17 cellular contexts compared by ENCODE assay signal in the genomic region with DNA sequence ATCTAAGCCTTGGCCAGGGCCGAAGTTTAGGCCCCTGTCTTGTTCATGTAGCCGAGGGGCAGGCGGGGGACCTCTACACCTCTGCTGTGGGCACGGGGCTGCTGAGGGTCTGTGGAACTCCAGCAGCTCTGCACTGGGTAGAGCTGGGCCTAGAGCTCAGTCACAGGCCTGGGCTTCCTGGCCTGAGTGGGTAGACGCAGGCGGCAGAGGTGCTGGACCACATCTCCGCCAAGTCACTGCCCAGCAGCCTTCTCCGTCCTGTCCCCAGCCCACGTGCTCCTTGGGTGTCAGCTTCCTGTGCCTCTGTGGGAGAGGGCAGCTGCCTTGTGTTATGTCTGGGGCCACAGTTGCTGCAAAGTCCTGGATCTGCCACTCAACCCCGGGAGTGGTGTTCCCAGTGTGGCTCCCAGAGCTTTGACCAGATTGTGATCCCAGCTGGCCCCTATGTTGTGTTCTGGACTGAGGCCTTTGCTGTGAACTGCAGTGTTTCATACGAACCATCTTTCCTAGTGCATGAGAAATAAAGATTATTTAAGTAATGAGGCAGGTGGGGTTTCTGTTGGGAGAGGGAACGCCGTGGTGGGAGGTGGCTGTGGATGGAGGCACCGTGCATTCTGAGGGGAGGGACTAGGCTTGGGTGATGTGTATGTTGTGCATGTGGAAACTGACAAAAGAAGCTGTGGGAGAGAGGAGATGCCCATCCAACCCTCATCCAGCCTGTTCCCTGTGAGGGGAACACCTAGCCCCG. TPM values are rescaled to one million over a fixed set of nuclear protein-coding genes. Genes with fewer than 3 reads are reported as not detected.
DNase-seq lines count a peak whose midpoint lies in the region; ATAC-seq lines count a peak whose summit lies in the region.
"Had no signal": no experiment of that assay in that cellular context is flagged by ENCODE, and none has a peak within 500 bp of the region (broad histone marks: within the 10 kb centered on the region; RNA-seq: fewer than 3 reads in every experiment).

No MANE protein-coding gene starts in this region.

- H3K4me1 ChIP-seq in NT2/D1 (ENCODE audit: insufficient read depth, insufficient read length) (peaks cover 16% of the 10 kb centered on the region), skeletal muscle tissue (ENCODE audit: control insufficient read depth in 3 of 3, insufficient read depth in 3 of 3, low read length in 3 of 3) (peaks cover 8 to 11% (median 11%) of the 10 kb centered on the region in 3 donors)

- DNase-seq in activated CD4-positive, alpha-beta T cell treated with anti-CD3 and anti-CD28 coated beads, Interleukin-2, amount 10 ng/mL, durations not matched to agents 7 days and 5 days, result peak; percentile 4
- no peak for DNase-seq in activated CD4-positive, alpha-beta T cell treated with anti-CD3 and anti-CD28 coated beads, Interleukin-2, amount 50 U/mL, for 1 hour
- no peak for DNase-seq in NT2/D1 (ENCODE audit: low read depth, low spot score)
- DNase-seq in effector memory CD8-positive, alpha-beta T cell, result no peak
- DNase-seq in epidermal melanocyte (ENCODE audit: insufficient read length, low spot score), result no peak
- no peak for DNase-seq in NCI-H226
- DNase-seq: activated naive CD4-positive, alpha-beta T cell; SW 1271; transverse colon had no signal

- peaks cover 32% of the 10 kb centered on the region for H3K36me3 Mint-ChIP-seq in activated CD4-positive, alpha-beta T cell treated with anti-CD3 and anti-CD28 coated beads, Interleukin-2, amount 10 ng/mL, durations not matched to agents 7 days and 5 days (ENCODE audit: low read depth)
- H3K36me3 Mint-ChIP-seq in effector memory CD8-positive, alpha-beta T cell (ENCODE audit: insufficient read depth), result peaks cover 49% of the 10 kb centered on the region

- H3K9ac ChIP-seq in NT2/D1 (ENCODE audit: insufficient read length, low read depth) (peak overlapping the region; percentile 37), skeletal muscle tissue (ENCODE audit: low read depth in 1 of 3, low read length in 3 of 3) (peak overlapping the region in 2 of 3 donors; percentile 11 to 47)
- H3K9ac ChIP-seq: parathyroid adenoma had no signal

- peaks cover 14% of the 10 kb centered on the region for H3K4me1 Mint-ChIP-seq in activated CD4-positive, alpha-beta T cell treated with anti-CD3 and anti-CD28 coated beads, Interleukin-2, amount 10 ng/mL, durations not matched to agents 7 days and 5 days
- peaks cover 6 to 12% of the 10 kb centered on the region in 2 donors for H3K4me1 Mint-ChIP-seq in effector memory CD8-positive, alpha-beta T cell (ENCODE audit: low read depth in 2 of 2)

- H3K4me3 ChIP-seq in NT2/D1 (ENCODE audit: insufficient read length, low read depth) (no peak overlapping the region), skeletal muscle tissue (ENCODE audit: low read length in 3 of 3) (no peak overlapping the region)
- H3K4me3 ChIP-seq: transverse colon had no signal

- no peak overlapping the region for H3K27ac Mint-ChIP-seq in activated CD4-positive, alpha-beta T cell treated with anti-CD3 and anti-CD28 coated beads, Interleukin-2, amount 10 ng/mL, durations not matched to agents 7 days and 5 days
- H3K27ac Mint-ChIP-seq in effector memory CD8-positive, alpha-beta T cell, result peak overlapping the region; percentile 44 to 90
- H3K27ac Mint-ChIP-seq: CD8-positive, alpha-beta T cell; endodermal cell had no signal

- H3K9me3 ChIP-seq in NT2/D1 (ENCODE audit: insufficient read depth, low read length), result no peaks in the 10 kb centered on the region
- no peaks in the 10 kb centered on the region for H3K9me3 ChIP-seq in skeletal muscle tissue (ENCODE audit: control insufficient read depth in 3 of 3, low read length in 3 of 3)
- H3K9me3 ChIP-seq: transverse colon had no signal

- H3K36me3 ChIP-seq in NT2/D1 (ENCODE audit: insufficient read depth, insufficient read length, low read length), result peaks cover 59% of the 10 kb centered on the region
- H3K36me3 ChIP-seq in skeletal muscle tissue (ENCODE audit: control insufficient read depth in 3 of 3, insufficient read depth in 3 of 3, low read length in 3 of 3), result peaks cover 16 to 31% (median 24%) of the 10 kb centered on the region in 3 donors
- H3K36me3 ChIP-seq: transverse colon had no signal

- H3K27me3 ChIP-seq in NT2/D1 (ENCODE audit: insufficient read depth, insufficient read length) (no peaks in the 10 kb centered on the region), skeletal muscle tissue (ENCODE audit: control insufficient read depth in 3 of 3, insufficient read depth in 3 of 3, low read length in 3 of 3) (no peaks in the 10 kb centered on the region)
- H3K27me3 ChIP-seq: transverse colon had no signal

- no peaks in the 10 kb centered on the region for H3K27me3 Mint-ChIP-seq in activated CD4-positive, alpha-beta T cell treated with anti-CD3 and anti-CD28 coated beads, Interleukin-2, amount 10 ng/mL, durations not matched to agents 7 days and 5 days
- peaks cover 0 to 6% of the 10 kb centered on the region in 2 donors for H3K27me3 Mint-ChIP-seq in effector memory CD8-positive, alpha-beta T cell

- ATAC-seq in effector memory CD8-positive, alpha-beta T cell (replicated peaks), result no peak
- ATAC-seq in HG03520 (IDR thresholded peaks at IDR 0.05; ENCODE audit: unreplicated experiment), result no peak
- ATAC-seq: CD8-positive, alpha-beta T cell had no signal

- CTCF ChIA-PET in activated CD4-positive, alpha-beta T cell treated with anti-CD3 and anti-CD28 coated beads, Interleukin-2, amount 10 ng/mL, durations not matched to agents 7 days and 5 days (lab: Charles Lee), result interaction anchor here (1.4 to 10.3 kb wide), 4 partner anchors 7 to 86 kb away, joined by 3 to 67 read pairs (median 26); partner anchors contain the start of genes GNAI3 and GNAT2

- no peaks in the 10 kb centered on the region for H3K9me3 Mint-ChIP-seq in activated CD4-positive, alpha-beta T cell treated with anti-CD3 and anti-CD28 coated beads, Interleukin-2, amount 10 ng/mL, durations not matched to agents 7 days and 5 days
- H3K9me3 Mint-ChIP-seq in effector memory CD8-positive, alpha-beta T cell, result no peaks in the 10 kb centered on the region
- H3K9me3 Mint-ChIP-seq: CD8-positive, alpha-beta T cell; endodermal cell had no signal

- POLR2A ChIA-PET in activated CD4-positive, alpha-beta T cell treated with anti-CD3 and anti-CD28 coated beads, Interleukin-2, amount 10 ng/mL, durations not matched to agents 7 days and 5 days (lab: Charles Lee), result no interaction called here

- no peak overlapping the region for H3K4me3 Mint-ChIP-seq in activated CD4-positive, alpha-beta T cell treated with anti-CD3 and anti-CD28 coated beads, Interleukin-2, amount 10 ng/mL, durations not matched to agents 7 days and 5 days
- H3K4me3 Mint-ChIP-seq in effector memory CD8-positive, alpha-beta T cell, result no peak overlapping the region
- H3K4me3 Mint-ChIP-seq: CD8-positive, alpha-beta T cell; endodermal cell had no signal

- no peak overlapping the region for H3K27ac ChIP-seq in skeletal muscle tissue (ENCODE audit: low read depth, low read length)
- H3K27ac ChIP-seq: parathyroid adenoma had no signal

RNA-seq across cellular contexts. Expression of gene AMPD2, which starts 12.1 kb away (rescaled TPM):
- 100 to 1,000 TPM; 116 to 120 TPM for total RNA-seq in activated CD4-positive, alpha-beta T cell treated with anti-CD3 and anti-CD28 coated beads, Interleukin-2, amount 10 ng/mL, durations not matched to agents 7 days and 5 days
- total RNA-seq in skeletal muscle tissue, result 34.4 TPM

RNA-seq across cellular contexts. Expression of gene GNAT2, which starts 12.3 kb away (rescaled TPM):
- total RNA-seq in activated CD4-positive, alpha-beta T cell treated with anti-CD3 and anti-CD28 coated beads, Interleukin-2, amount 10 ng/mL, durations not matched to agents 7 days and 5 days, result not detected
- not detected for total RNA-seq in skeletal muscle tissue
- total RNA-seq: CD8-positive, alpha-beta T cell; endodermal cell; mucosa of gallbladder; RPMI7951; transverse colon had no signal

RNA-seq across cellular contexts. Expression of gene GSTM4, which starts 24.2 kb away (rescaled TPM):
- 10 to 100 TPM; 34.3 to 36.3 TPM for total RNA-seq in activated CD4-positive, alpha-beta T cell treated with anti-CD3 and anti-CD28 coated beads, Interleukin-2, amount 10 ng/mL, durations not matched to agents 7 days and 5 days
- total RNA-seq in skeletal muscle tissue, result 10.4 TPM

RNA-seq across cellular contexts. Expression of gene GSTM2, which starts 36.2 kb away (rescaled TPM):
- total RNA-seq in activated CD4-positive, alpha-beta T cell treated with anti-CD3 and anti-CD28 coated beads, Interleukin-2, amount 10 ng/mL, durations not matched to agents 7 days and 5 days, result 10 to 100 TPM; 33.4 to 33.5 TPM
- total RNA-seq in skeletal muscle tissue, result 32.9 TPM

RNA-seq across cellular contexts. Expression of gene GSTM1, which starts 55.9 kb away (rescaled TPM):
- total RNA-seq in activated CD4-positive, alpha-beta T cell treated with anti-CD3 and anti-CD28 coated beads, Interleukin-2, amount 10 ng/mL, durations not matched to agents 7 days and 5 days, result 10 to 100 TPM; 68.4 to 77.2 TPM
- 16.7 TPM for total RNA-seq in skeletal muscle tissue
- total RNA-seq: left colon had no signal
